Comparison of ENCODE assay signal across 8 cellular contexts in the genomic region with DNA sequence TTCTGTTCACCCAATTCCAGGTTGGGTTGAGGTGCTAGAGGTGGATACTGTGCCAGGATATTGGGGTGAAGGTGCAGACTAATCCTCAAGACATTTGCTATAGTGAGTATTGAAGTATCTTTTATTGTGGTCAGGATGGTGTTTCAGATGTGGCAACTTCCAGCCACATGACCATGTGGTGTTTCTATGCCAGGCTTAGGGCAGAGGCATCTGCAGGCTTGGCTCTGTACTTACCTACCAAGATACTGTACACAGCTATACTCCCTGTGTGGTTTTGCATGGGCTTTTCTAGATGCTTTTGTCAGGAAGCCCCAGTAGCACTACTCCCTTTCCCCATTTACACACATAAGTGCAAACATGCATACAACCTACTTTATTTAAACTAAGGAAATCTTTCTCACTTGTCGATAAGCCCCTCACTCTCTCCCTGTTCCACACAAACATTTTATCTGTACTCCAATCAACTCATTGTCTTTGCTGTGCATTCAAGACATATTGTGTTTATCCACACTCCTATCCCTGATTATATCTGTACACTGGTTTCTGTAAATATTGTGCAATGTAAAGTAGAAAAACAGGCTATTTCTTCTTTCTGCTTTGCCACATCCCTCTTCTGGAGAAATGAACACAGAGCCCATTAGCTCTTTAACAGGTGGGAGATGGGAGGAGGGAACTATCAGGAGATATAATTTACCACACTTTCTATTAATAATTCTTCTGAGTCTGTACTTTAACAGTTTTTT. TPM values are rescaled to one million over a fixed set of nuclear protein-coding genes. Genes with fewer than 3 reads are reported as not detected.
A peak's percentile ranks its signal among the peaks of the same experiment; 100 is the strongest.
DNase-seq lines count a peak whose midpoint lies in the region; ATAC-seq and TF ChIP-seq lines count a peak whose summit lies in the region.

No MANE protein-coding gene starts in this region.

- DNase-seq in CD8-positive, alpha-beta memory T cell: peak; percentile 30 to 79 (median 61)
- DNase-seq in KBM-7 (peak; percentile 40), sciatic nerve (ENCODE audit: low spot score) (no peak), lower leg skin (ENCODE audit: low spot score in 2 of 2) (no peak), HPDE6-E6E7 (ENCODE audit: extremely low spot score) (no peak), ureter (ENCODE audit: low spot score) (no peak)
- peak; percentile 33 for DNase-seq in activated gamma-delta T cell treated with anti-CD3 and anti-CD28 coated beads, Interleukin-2, amount 50 U/mL, for 16 hours (ENCODE audit: low read depth)

- H3K4me1 Mint-ChIP-seq in CD8-positive, alpha-beta memory T cell: peaks cover 28 to 46% (median 45%) of the 10 kb centered on the region in 3 donors

- no peaks in the 10 kb centered on the region for H3K9me3 ChIP-seq in CD8-positive, alpha-beta memory T cell (ENCODE audit: low read length)

- H3K27ac ChIP-seq in CD8-positive, alpha-beta memory T cell (ENCODE audit: low read depth, low read length): no peak overlapping the region

- ATAC-seq in GM21528 (IDR thresholded peaks at IDR 0.05; ENCODE audit: low FRiP score, unreplicated experiment) (peak; percentile 76), sciatic nerve (peak; percentile 30)

- no peak for TF ChIP-seq POLR2A in lower leg skin (IDR thresholded peaks at IDR 0.05)

- H3K9me3 Mint-ChIP-seq in CD8-positive, alpha-beta memory T cell: peaks cover 0 to 2% (median 0%) of the 10 kb centered on the region in 5 donors

- in situ Hi-C loops in KBM-7 (cut with MboI; ENCODE audit: low pct_unique_long_range_greater_than_20kb, low sequenced_read_pairs): no loop called here

- intact Hi-C loops in sciatic nerve (cut with DNase I) (no loop called here), lower leg skin (cut with DNase I; ENCODE audit: low total_unique reads) (no loop called here)

- no peak overlapping the region for H3K4me3 ChIP-seq in CD8-positive, alpha-beta memory T cell (ENCODE audit: low read length)
- no peak overlapping the region for H3K4me3 ChIP-seq in lower leg skin (ENCODE audit: low read depth, poor library complexity, severe bottlenecking)

- peaks cover 24% of the 10 kb centered on the region for H3K4me1 ChIP-seq in CD8-positive, alpha-beta memory T cell (ENCODE audit: insufficient read depth, low read length)

- H3K36me3 Mint-ChIP-seq in CD8-positive, alpha-beta memory T cell: peaks cover 0 to 7% (median 1%) of the 10 kb centered on the region in 3 donors

- peak overlapping the region in 7 of 8 donors; percentile 12 to 76 (median 38) for H3K27ac Mint-ChIP-seq in CD8-positive, alpha-beta memory T cell

- no peaks in the 10 kb centered on the region for H3K36me3 ChIP-seq in CD8-positive, alpha-beta memory T cell (ENCODE audit: insufficient read depth, low read length)

- no peaks in the 10 kb centered on the region for H3K27me3 ChIP-seq in CD8-positive, alpha-beta memory T cell (ENCODE audit: insufficient read depth, low read length, poor library complexity, severe bottlenecking)

- WGBS in lower leg skin, 2 donors: 71 to 93% methylated on average over 1 of the region's 1 CpG

- CTCF ChIA-PET in CD8-positive, alpha-beta memory T cell (lab: Charles Lee): interaction anchor here (0.7 kb wide), 1 partner anchor 14 kb away, joined by 3 read pairs; a partner anchor contains a TSS

- H3K27me3 Mint-ChIP-seq in CD8-positive, alpha-beta memory T cell: peaks cover 0 to 3% of the 10 kb centered on the region in 2 donors

- H3K4me3 Mint-ChIP-seq in CD8-positive, alpha-beta memory T cell: peak overlapping the region; percentile 2 to 62 (median 23)

- POLR2A ChIA-PET in CD8-positive, alpha-beta memory T cell (lab: Charles Lee): interaction anchor here (2.0 kb wide), 1 partner anchor 14 kb away, joined by 6 read pairs; a partner anchor contains a TSS

- TF ChIP-seq CTCF in lower leg skin (IDR thresholded peaks at IDR 0.05): no peak

RNA-seq across cellular contexts. Expression of a gene that starts 12.3 kb away (rescaled TPM):
- total RNA-seq in CD8-positive, alpha-beta memory T cell: 10 to 100 TPM; 28.2 to 29.1 TPM
- 31.7 TPM for polyA plus RNA-seq in CD8-positive, alpha-beta memory T cell
- total RNA-seq in sciatic nerve (17.5 TPM), lower leg skin (10 to 100 TPM; 33.6 to 45.3 (median 38.6) TPM), ureter (19.1 TPM)

RNA-seq across cellular contexts. Expression of a gene that starts 13.5 kb away (rescaled TPM):
- 100 to 1,000 TPM; 138 to 146 TPM for total RNA-seq in CD8-positive, alpha-beta memory T cell
- polyA plus RNA-seq in CD8-positive, alpha-beta memory T cell: 136 TPM
- 88.8 TPM for total RNA-seq in sciatic nerve
- total RNA-seq in lower leg skin: 100 to 1,000 TPM in 1 of 4 donors, 10 to 100 TPM in 3; 70.9 to 137 (median 83.2) TPM
- total RNA-seq in ureter: 111 TPM

Comparison
In these comparisons a context has a peak if more than half of its experiments do, and no peak if none do; other contexts are left out.
1. DNase-seq: peak in CD8-positive, alpha-beta memory T cell (5 of 5), KBM-7 (single experiment) and activated gamma-delta T cell treated with anti-CD3 and anti-CD28 coated beads, Interleukin-2, amount 50 U/mL, for 16 hours (single experiment); none in sciatic nerve (single experiment), lower leg skin (0 of 2), HPDE6-E6E7 (single experiment) and ureter (single experiment).